Comparison of ENCODE assay signal across 35 cellular contexts in the genomic region with DNA sequence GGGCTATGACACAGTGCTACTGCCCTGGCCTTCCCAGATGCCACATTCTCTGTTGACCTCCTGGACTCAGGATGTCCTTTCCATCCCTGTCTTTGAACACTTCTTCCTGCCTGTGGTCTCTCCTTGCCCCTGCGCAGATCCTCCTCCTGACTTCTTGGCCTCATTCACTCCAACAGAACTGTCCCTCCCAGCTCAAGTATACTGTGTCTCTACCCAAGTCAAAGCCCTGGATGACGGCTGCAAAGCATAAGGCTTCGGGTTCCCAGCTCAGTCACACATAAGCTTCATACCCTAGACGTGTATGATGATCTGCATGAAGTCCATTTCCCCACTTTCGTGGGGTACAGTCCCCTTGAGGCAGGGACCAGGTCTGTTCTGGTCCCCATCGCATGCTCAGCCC.
DNase-seq lines count a peak whose midpoint lies in the region; ATAC-seq and TF ChIP-seq lines count a peak whose summit lies in the region.
"Had no signal": no experiment of that assay in that cellular context is flagged by ENCODE, and none has a peak within 500 bp of the region (broad histone marks: within the 10 kb centered on the region; RNA-seq: fewer than 3 reads in every experiment).

No MANE protein-coding gene starts in this region.

- no peak overlapping the region for H3K18ac ChIP-seq in H9 (ENCODE audit: insufficient read length, low read depth, low read length)

- H3K27ac Mint-ChIP-seq in GM23338 = peak overlapping the region; percentile 37; the same call in 1 of the 2 replicates
- H3K27ac Mint-ChIP-seq in H9 = peak overlapping the region in 1 of 3 experiments; percentile 13; a peak in 1 of 7 replicates
- H3K27ac Mint-ChIP-seq in nephron progenitor cell = peak overlapping the region; percentile 17
- H3K27ac Mint-ChIP-seq in activated CD4-positive, alpha-beta memory T cell treated with anti-CD3 and anti-CD28 coated beads for 36 hours = no peak overlapping the region
- H3K27ac Mint-ChIP-seq: B cell; CD14-positive monocyte; CD4-positive, alpha-beta memory T cell; CD4-positive, alpha-beta T cell; CD4-positive, CD25-positive, alpha-beta regulatory T cell; CD8-positive, alpha-beta memory T cell; CD8-positive, alpha-beta T cell had no signal

- H2BK15ac ChIP-seq in H9 (ENCODE audit: low read depth, low read length) = no peak overlapping the region

- no peak overlapping the region for H4K5ac ChIP-seq in H9 (ENCODE audit: insufficient read length, low read depth, low read length)

- H3K79me1 ChIP-seq in H9 (ENCODE audit: insufficient read depth, low read depth, low read length, poor library complexity, severe bottlenecking) = no peaks in the 10 kb centered on the region

- no peaks in the 10 kb centered on the region for H3K9me3 ChIP-seq in H9 (ENCODE audit: control insufficient read depth, low read depth, low read length)
- H3K9me3 ChIP-seq in HEK293 (ENCODE audit: control insufficient read depth, insufficient read depth, low read depth, low read length) = no peaks in the 10 kb centered on the region
- H3K9me3 ChIP-seq: A549; BE2C; BLaER1; BLaER1 treated with 17β-estradiol and CSF1 and Interleukin-3, amounts not matched to agents 10 nM and 100 nM; Caco-2 had no signal

- CTCF ChIA-PET in HEK293 (lab: Yijun Ruan, JAX) = no interaction called here
- CTCF ChIA-PET in activated CD4-positive, alpha-beta memory T cell treated with anti-CD3 and anti-CD28 coated beads for 36 hours (lab: Charles Lee) = no interaction called here

- no peak for DNase-seq in GM23338 (ENCODE audit: low spot score)
- DNase-seq in H9 = no peak
- no peak for DNase-seq in nephron progenitor cell
- DNase-seq in activated CD4-positive, alpha-beta memory T cell treated with anti-CD3 and anti-CD28 coated beads for 36 hours = no peak
- DNase-seq in COLO829 (ENCODE audit: low spot score) = no peak
- no peak for DNase-seq in OCI-M2 (lab: John Stamatoyannopoulos, UW; ENCODE audit: unreplicated experiment)
- no peak for DNase-seq in GM03348 (ENCODE audit: low spot score)
- DNase-seq: 8988T; ACHN; AML-193; BE2C; C1 segment of cervical spinal cord; Caco-2; Calu3; CD4-positive, alpha-beta memory T cell; CD4-positive, alpha-beta T cell; CD4-positive, CD25-positive, alpha-beta regulatory T cell; CD8-positive, alpha-beta memory T cell; CD8-positive, alpha-beta T cell; COR-L47; DMS 273 treated with DMSO at 0.1 percent for 48 hours; DMS153; DMS53; DMS79; DMS79 treated with DMSO at 0.1 percent for 48 hours; DND-41; EL had no signal

- H2BK20ac ChIP-seq in H9 (ENCODE audit: low read depth, low read length, poor library complexity, severe bottlenecking) = no peak overlapping the region

- H3K4me1 Mint-ChIP-seq in GM23338 (no peaks in the 10 kb centered on the region), H9 (peaks cover 0 to 3% of the 10 kb centered on the region in 2 experiments; a peak in 2 of 4 replicates), nephron progenitor cell (peaks cover 12% of the 10 kb centered on the region)
- no peaks in the 10 kb centered on the region for H3K4me1 Mint-ChIP-seq in activated CD4-positive, alpha-beta memory T cell treated with anti-CD3 and anti-CD28 coated beads for 36 hours (ENCODE audit: low read depth)
- H3K4me1 Mint-ChIP-seq: B cell; CD4-positive, alpha-beta memory T cell; CD4-positive, CD25-positive, alpha-beta regulatory T cell; CD8-positive, alpha-beta memory T cell had no signal

- H3K9me2 ChIP-seq in GM23338 (ENCODE audit: insufficient read depth) = no peaks in the 10 kb centered on the region

- H3K4me2 ChIP-seq in GM23338 = no peak overlapping the region
- no peak overlapping the region for H3K4me2 ChIP-seq in H9 (ENCODE audit: insufficient read depth, insufficient read length, low read length)
- H3K4me2 ChIP-seq: A549, BLaER1 had no signal

- H3K36me3 ChIP-seq in GM23338 (ENCODE audit: insufficient read depth) (no peaks in the 10 kb centered on the region), HEK293 (ENCODE audit: control insufficient read depth in 2 of 2, insufficient read depth in 1 of 2, low read length in 2 of 2) (no peaks in the 10 kb centered on the region)
- H3K36me3 ChIP-seq: BE2C; BLaER1; BLaER1 treated with 17β-estradiol and CSF1 and Interleukin-3, amounts not matched to agents 10 nM and 100 nM had no signal

- H3K27ac ChIP-seq in GM23338 (ENCODE audit: low read depth) (no peak overlapping the region), H9 (ENCODE audit: insufficient read length, low read depth, low read length) (no peak overlapping the region), HEK293 (ENCODE audit: extremely low read depth, low read depth, low read length) (no peak overlapping the region)
- H3K27ac ChIP-seq: 22Rv1; A549; BLaER1; BLaER1 treated with 17β-estradiol and CSF1 and Interleukin-3, amounts not matched to agents 10 nM and 100 nM; C4-2B had no signal

- H4K20me1 ChIP-seq in GM23338 (replicated peaks; ENCODE audit: insufficient read depth) (no peaks in the 10 kb centered on the region), H9 (ENCODE audit: control insufficient read depth, insufficient read depth, insufficient read length) (no peaks in the 10 kb centered on the region)
- H4K20me1 ChIP-seq: BLaER1; BLaER1 treated with 17β-estradiol and CSF1 and Interleukin-3, amounts not matched to agents 10 nM and 100 nM had no signal

- H3K36me3 Mint-ChIP-seq in GM23338 (ENCODE audit: low read depth) (no peaks in the 10 kb centered on the region; the same call in 2 of the 3 replicates), H9 (ENCODE audit: insufficient read depth in 1 of 3, low read depth in 3 of 3) (no peaks in the 10 kb centered on the region), nephron progenitor cell (ENCODE audit: low read depth) (no peaks in the 10 kb centered on the region)
- H3K36me3 Mint-ChIP-seq in activated CD4-positive, alpha-beta memory T cell treated with anti-CD3 and anti-CD28 coated beads for 36 hours = no peaks in the 10 kb centered on the region
- H3K36me3 Mint-ChIP-seq: CD14-positive monocyte; CD4-positive, alpha-beta memory T cell; CD4-positive, CD25-positive, alpha-beta regulatory T cell; CD8-positive, alpha-beta memory T cell; CD8-positive, alpha-beta T cell had no signal

- H2BK12ac ChIP-seq in H9 (ENCODE audit: insufficient read length, low read depth, low read length) = no peak overlapping the region

- no peak overlapping the region for H3K4ac ChIP-seq in H9 (ENCODE audit: low read depth, low read length)

- H2AFZ ChIP-seq in GM23338 (no peak overlapping the region), H9 (ENCODE audit: low read length) (no peak overlapping the region)

- peaks cover 2% of the 10 kb centered on the region for H3K27me3 Mint-ChIP-seq in GM23338 (ENCODE audit: insufficient read depth, low read depth, poor library complexity)
- H3K27me3 Mint-ChIP-seq in H9 (ENCODE audit: low read depth) = no peaks in the 10 kb centered on the region; the same call in none of the 2 replicates
- no peaks in the 10 kb centered on the region for H3K27me3 Mint-ChIP-seq in nephron progenitor cell (ENCODE audit: low read depth, poor library complexity)
- no peaks in the 10 kb centered on the region for H3K27me3 Mint-ChIP-seq in activated CD4-positive, alpha-beta memory T cell treated with anti-CD3 and anti-CD28 coated beads for 36 hours
- H3K27me3 Mint-ChIP-seq: B cell; CD4-positive, alpha-beta memory T cell; CD4-positive, alpha-beta T cell; CD4-positive, CD25-positive, alpha-beta regulatory T cell had no signal

- no peak overlapping the region for H4K91ac ChIP-seq in H9 (ENCODE audit: insufficient read length, low read depth, low read length)

- no peaks in the 10 kb centered on the region for H3K23me2 ChIP-seq in H9 (ENCODE audit: insufficient read length, low read depth, low read length, poor library complexity, severe bottlenecking)

- H3K79me2 ChIP-seq in GM23338 (replicated peaks; ENCODE audit: insufficient read depth) = no peaks in the 10 kb centered on the region
- no peaks in the 10 kb centered on the region for H3K79me2 ChIP-seq in H9 (ENCODE audit: insufficient read depth, low read length)

- no peak overlapping the region for H3K4me3 Mint-ChIP-seq in GM23338
- H3K4me3 Mint-ChIP-seq in H9 = no peak overlapping the region
- H3K4me3 Mint-ChIP-seq in nephron progenitor cell = no peak overlapping the region
- no peak overlapping the region for H3K4me3 Mint-ChIP-seq in activated CD4-positive, alpha-beta memory T cell treated with anti-CD3 and anti-CD28 coated beads for 36 hours
- H3K4me3 Mint-ChIP-seq: B cell; CD14-positive monocyte; CD4-positive, alpha-beta memory T cell; CD4-positive, alpha-beta T cell; CD4-positive, CD25-positive, alpha-beta regulatory T cell; CD8-positive, alpha-beta memory T cell; CD8-positive, alpha-beta T cell had no signal

- ATAC-seq in GM23338 = no peak
- ATAC-seq: A549; CD8-positive, alpha-beta T cell had no signal

- H3K4me1 ChIP-seq in GM23338 (ENCODE audit: insufficient read depth) = no peaks in the 10 kb centered on the region
- H3K4me1 ChIP-seq in H9 (ENCODE audit: insufficient read depth, low read length) = no peaks in the 10 kb centered on the region
- no peaks in the 10 kb centered on the region for H3K4me1 ChIP-seq in HEK293 (ENCODE audit: control insufficient read depth, insufficient read depth, low read length)
- H3K4me1 ChIP-seq: A549, BE2C, Caco-2 had no signal

- no peak overlapping the region for H3T11ph ChIP-seq in H9 (ENCODE audit: low read length)

- H3K9ac ChIP-seq in H9 (ENCODE audit: extremely low read depth, insufficient read length, low read length) = no peak overlapping the region
- H3K9ac ChIP-seq: BLaER1; BLaER1 treated with 17β-estradiol and CSF1 and Interleukin-3, amounts not matched to agents 10 nM and 100 nM had no signal

- POLR2A ChIA-PET in HEK293 (lab: Yijun Ruan, JAX) = no interaction called here
- POLR2A ChIA-PET in activated CD4-positive, alpha-beta memory T cell treated with anti-CD3 and anti-CD28 coated beads for 36 hours (lab: Charles Lee) = no interaction called here

- H2AK5ac ChIP-seq in H9 (ENCODE audit: insufficient read length, low read length) = no peak overlapping the region

- H3K23ac ChIP-seq in H9 (ENCODE audit: insufficient read length, low read depth, low read length) = no peak overlapping the region

- H3F3A ChIP-seq in GM23338 (replicated peaks; ENCODE audit: low read depth) = no peaks in the 10 kb centered on the region

- H3K27me3 ChIP-seq in GM23338 (ENCODE audit: insufficient read depth) = no peaks in the 10 kb centered on the region
- H3K27me3 ChIP-seq in H9 (ENCODE audit: insufficient read depth, low read length) = no peaks in the 10 kb centered on the region
- H3K27me3 ChIP-seq: BE2C; BLaER1; BLaER1 treated with 17β-estradiol and CSF1 and Interleukin-3, amounts not matched to agents 10 nM and 100 nM had no signal

- WGBS in H9 (ENCODE audit: extremely low coverage, insufficient read length, low lambda C conversion rate) = no CpG with 5 or more reads among the region's 6 CpGs

- H3K9me3 Mint-ChIP-seq in GM23338 (no peaks in the 10 kb centered on the region), H9 (no peaks in the 10 kb centered on the region), nephron progenitor cell (no peaks in the 10 kb centered on the region)
- H3K9me3 Mint-ChIP-seq in activated CD4-positive, alpha-beta memory T cell treated with anti-CD3 and anti-CD28 coated beads for 36 hours = no peaks in the 10 kb centered on the region
- H3K9me3 Mint-ChIP-seq: CD4-positive, alpha-beta memory T cell; CD4-positive, alpha-beta T cell; CD8-positive, alpha-beta memory T cell; CD8-positive, alpha-beta T cell had no signal

- no peak overlapping the region for H3K56ac ChIP-seq in H9 (ENCODE audit: insufficient read length, low read depth, low read length)

- H2BK120ac ChIP-seq in H9 (ENCODE audit: low read depth, low read length, poor library complexity, severe bottlenecking) = no peak overlapping the region

- TF ChIP-seq CTCF in GM23338 (conservative IDR thresholded peaks at IDR 0.05; ENCODE audit: low read depth in 2 of 2) (no peak), H9 (conservative IDR thresholded peaks at IDR 0.05) (no peak), HEK293 (tag by site-specific recombination; IDR thresholded peaks at IDR 0.05) (no peak), nephron progenitor cell (IDR thresholded peaks at IDR 0.05) (no peak)

- H3K14ac ChIP-seq in H9 (ENCODE audit: insufficient read depth, low read length) = no peak overlapping the region

- H2BK5ac ChIP-seq in H9 (ENCODE audit: insufficient read length, low read length) = no peak overlapping the region

- no peak overlapping the region for H3K4me3 ChIP-seq in GM23338
- H3K4me3 ChIP-seq in HEK293 (ENCODE audit: low read depth, low read length) = no peak overlapping the region
- H3K4me3 ChIP-seq: A549; BLaER1; BLaER1 treated with 17β-estradiol and CSF1 and Interleukin-3, amounts not matched to agents 10 nM and 100 nM had no signal

- H4K8ac ChIP-seq in H9 (replicated peaks; ENCODE audit: insufficient read length, low read depth, low read length) = peak overlapping the region; percentile 27

- intact Hi-C loops in activated CD4-positive, alpha-beta memory T cell treated with anti-CD3 and anti-CD28 coated beads for 36 hours (cut with micrococcal nuclease) = no loop called here
